Comparison of ENCODE assay signal across 8 cellular contexts in genomic region chr2:191677091-191677645, GRCh38. TPM values are rescaled to one million over a fixed set of nuclear protein-coding genes. Genes with fewer than 3 reads are reported as not detected.
DNase-seq lines count a peak whose midpoint lies in the region; ATAC-seq and TF ChIP-seq lines count a peak whose summit lies in the region.

No MANE protein-coding gene starts in this region.

- peak overlapping the region; percentile 70 for H3K9ac ChIP-seq in Karpas-422 (ENCODE audit: low read length)
- peak overlapping the region; percentile 94 to 99 for H3K9ac ChIP-seq in mucosa of rectum (ENCODE audit: low read depth in 1 of 2, low read length in 2 of 2)

- TF ChIP-seq POLR2A in testis (IDR thresholded peaks at IDR 0.05) = no peak

- WGBS in testis, 2 donors = 4 to 9% methylated on average over 6 of the region's 6 CpGs

- intact Hi-C loops in testis (cut with DNase I; ENCODE audit: low total_unique reads) = no loop called here

- peaks cover 25% of the 10 kb centered on the region for H3K79me2 ChIP-seq in Karpas-422 (ENCODE audit: low read length)

- H3K27me3 ChIP-seq in Karpas-422 (ENCODE audit: low read length) (no peaks in the 10 kb centered on the region), WERI-Rb-1 (ENCODE audit: insufficient read depth, low read depth, severe bottlenecking) (no peaks in the 10 kb centered on the region), mucosa of rectum (ENCODE audit: control insufficient read depth in 2 of 2, insufficient read depth in 2 of 2, low read length in 2 of 2) (no peaks in the 10 kb centered on the region), testis (no peaks in the 10 kb centered on the region)

- 0 out of 2 replicates have a peak overlapping the region, but pooled peaks have one; percentile 19 for H3K27ac ChIP-seq in Karpas-422 (ENCODE audit: low read length)
- H3K27ac ChIP-seq in WERI-Rb-1 = no peak overlapping the region
- H3K27ac ChIP-seq in mucosa of rectum (ENCODE audit: low read depth in 2 of 2, low read length in 2 of 2) = peak overlapping the region; percentile 96 to 98
- peak overlapping the region; percentile 61 to 93 for H3K27ac ChIP-seq in testis

- H3K4me2 ChIP-seq in Karpas-422 (ENCODE audit: low read depth, low read length, poor library complexity, severe bottlenecking) = peak overlapping the region; percentile 89

- DNase-seq in GM03348 (ENCODE audit: low spot score) = peak; percentile 54
- DNase-seq in Karpas-422 = peak; percentile 70
- no peak for DNase-seq in WERI-Rb-1
- peak; percentile 34 for DNase-seq in epidermal melanocyte (ENCODE audit: insufficient read length, low spot score)
- DNase-seq in testis = peak; percentile 50
- no peak for DNase-seq in NCI-H1048 (lab: John Stamatoyannopoulos, UW)

- H3K36me3 ChIP-seq in Karpas-422 (ENCODE audit: insufficient read depth, low read length) (peaks cover 16% of the 10 kb centered on the region), WERI-Rb-1 (no peaks in the 10 kb centered on the region), mucosa of rectum (ENCODE audit: control insufficient read depth in 2 of 2, insufficient read depth in 2 of 2, low read length in 2 of 2) (peaks cover 0 to 3% of the 10 kb centered on the region in 2 donors), testis (ENCODE audit: low read depth, missing control alignments) (no peaks in the 10 kb centered on the region)

- peak overlapping the region; percentile 69 for H2AFZ ChIP-seq in Karpas-422 (ENCODE audit: low read length)

- H3K4me3 ChIP-seq in Karpas-422 (ENCODE audit: low read length) = peak overlapping the region; percentile 68
- peak overlapping the region; percentile 95 for H3K4me3 ChIP-seq in WERI-Rb-1 (ENCODE audit: low read depth, low read length)
- H3K4me3 ChIP-seq in mucosa of rectum (ENCODE audit: low read length in 2 of 2) = peak overlapping the region; percentile 91 to 92
- peak overlapping the region; percentile 78 to 82 for H3K4me3 ChIP-seq in testis

- no peak for TF ChIP-seq CTCF in WERI-Rb-1 (IDR thresholded peaks at IDR 0.05; ENCODE audit: low read depth, low read length)
- no peak for TF ChIP-seq CTCF in testis (IDR thresholded peaks at IDR 0.05)

- H3K9me3 ChIP-seq in Karpas-422 (ENCODE audit: low read length) (no peaks in the 10 kb centered on the region), WERI-Rb-1 (ENCODE audit: severe bottlenecking) (no peaks in the 10 kb centered on the region), mucosa of rectum (ENCODE audit: control insufficient read depth in 2 of 2, low read length in 2 of 2) (no peaks in the 10 kb centered on the region), testis (no peaks in the 10 kb centered on the region)

- no peaks in the 10 kb centered on the region for H3K9me2 ChIP-seq in Karpas-422 (replicated peaks; ENCODE audit: insufficient read depth, low read length)

- ATAC-seq in GM21737 (IDR thresholded peaks at IDR 0.05; ENCODE audit: unreplicated experiment) = peak; percentile 28

- no peaks in the 10 kb centered on the region for H4K20me1 ChIP-seq in Karpas-422 (ENCODE audit: insufficient read depth, low read depth, low read length)

- H3K4me1 ChIP-seq in Karpas-422 (ENCODE audit: low read length) = peaks cover 56% of the 10 kb centered on the region
- peaks cover 3 to 12% of the 10 kb centered on the region in 2 donors for H3K4me1 ChIP-seq in mucosa of rectum (ENCODE audit: control insufficient read depth in 2 of 2, insufficient read depth in 2 of 2, low read length in 2 of 2)
- peaks cover 5% of the 10 kb centered on the region for H3K4me1 ChIP-seq in testis

RNA-seq across cellular contexts. Expression of gene NABP1, which starts 0.8 kb away (rescaled TPM):
- total RNA-seq in Karpas-422 (2014; rRNA removed; shearing (Covaris generic); ENCODE audit: low replicate concordance) = 47.0 and 52.4 TPM in 2 replicates
- total RNA-seq in testis = 10 to 100 TPM; 65.8 to 67.1 TPM
- 40.6 TPM for polyA plus RNA-seq in testis (ENCODE audit: insufficient read depth, low read depth, low replicate concordance)

Comparison
In these comparisons a context has a peak if more than half of its experiments do, and no peak if none do; other contexts are left out.
1. DNase-seq: peak in GM03348 (single experiment), Karpas-422 (single experiment), epidermal melanocyte (single experiment) and testis (single experiment); none in WERI-Rb-1 (single experiment) and NCI-H1048 (single experiment).
2. Peak in every context shown above with its lines, with median percentiles within 50 percentile points of each other: H3K4me3 ChIP-seq.